Comparison of ENCODE assay signal across 22 cellular contexts in the genomic region with DNA sequence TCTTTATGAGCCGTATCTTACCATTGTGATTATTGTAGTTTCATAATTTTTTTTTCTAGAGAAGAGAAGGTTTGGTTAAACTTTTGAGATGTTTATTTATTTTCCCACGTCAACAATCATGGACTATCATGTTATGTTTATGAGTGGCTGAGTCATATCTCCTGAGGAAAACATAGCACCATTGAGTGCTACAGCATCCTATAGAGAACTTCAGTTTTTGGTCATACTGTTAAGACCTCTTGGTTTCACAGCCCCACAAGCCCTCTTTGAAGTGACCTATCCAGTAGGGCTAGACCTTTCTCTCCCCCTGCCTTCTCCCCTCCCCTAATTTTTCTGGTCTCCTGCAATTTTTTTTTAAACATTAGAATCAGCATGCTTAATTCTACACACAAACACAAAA. TPM values are rescaled to one million over a fixed set of nuclear protein-coding genes. Genes with fewer than 3 reads are reported as not detected.
DNase-seq lines count a peak whose midpoint lies in the region; ATAC-seq and TF ChIP-seq lines count a peak whose summit lies in the region.
"Had no signal": no experiment of that assay in that cellular context is flagged by ENCODE, and none has a peak within 500 bp of the region (broad histone marks: within the 10 kb centered on the region; RNA-seq: fewer than 3 reads in every experiment).

No MANE protein-coding gene starts in this region.

- WGBS in H9 (ENCODE audit: extremely low coverage, insufficient read length, low lambda C conversion rate), result no CpG with 5 or more reads among the region's 2 CpGs

- H3T11ph ChIP-seq in H9 (ENCODE audit: low read length), result no peak overlapping the region

- H3K27ac ChIP-seq in H9 (ENCODE audit: insufficient read length, low read depth, low read length) (no peak overlapping the region), PC-3 (ENCODE audit: low read length) (no peak overlapping the region)
- H3K27ac ChIP-seq: A549, KMS-11, RWPE1 had no signal

- H3K9ac ChIP-seq in H9 (ENCODE audit: extremely low read depth, insufficient read length, low read length) (no peak overlapping the region), PC-3 (ENCODE audit: low read length) (no peak overlapping the region)
- H3K9ac ChIP-seq: KMS-11, SK-N-SH had no signal

- CTCF ChIA-PET in PC-3 (lab: Charles Lee), result no interaction called here

- no peak overlapping the region for H3K4ac ChIP-seq in H9 (ENCODE audit: low read depth, low read length)

- no peak overlapping the region for H4K5ac ChIP-seq in H9 (ENCODE audit: insufficient read length, low read depth, low read length)

- H2BK12ac ChIP-seq in H9 (ENCODE audit: insufficient read length, low read depth, low read length), result no peak overlapping the region

- peak; percentile 55 for ATAC-seq in GM18502 (IDR thresholded peaks at IDR 0.05; ENCODE audit: poor library complexity, unreplicated experiment)
- peak; percentile 27; the same call in 1 of the 2 replicates for ATAC-seq in PC-3
- ATAC-seq in stimulated activated naive B cell treated with anti-CD40 and anti-IgM and Interleukin-4, amounts not matched to agents 10 μg/mL and 1 μg/mL and 100 μg/mL, for 72 hours (replicated peaks), result peak; percentile 38 to 52
- no peak for ATAC-seq in GM21576 (IDR thresholded peaks at IDR 0.05; ENCODE audit: unreplicated experiment)
- ATAC-seq: A549 had no signal

- no peaks in the 10 kb centered on the region for H3K23me2 ChIP-seq in H9 (ENCODE audit: insufficient read length, low read depth, low read length, poor library complexity, severe bottlenecking)

- H2BK5ac ChIP-seq in H9 (ENCODE audit: insufficient read length, low read length), result no peak overlapping the region

- no peak overlapping the region for H2AK5ac ChIP-seq in H9 (ENCODE audit: insufficient read length, low read length)

- H3K9me3 ChIP-seq in H9 (ENCODE audit: control insufficient read depth, low read depth, low read length) (no peaks in the 10 kb centered on the region), PC-3 (ENCODE audit: low read length) (no peaks in the 10 kb centered on the region)
- H3K9me3 ChIP-seq: A549 had no signal

- no peak overlapping the region for H3K14ac ChIP-seq in H9 (ENCODE audit: insufficient read depth, low read length)

- no peaks in the 10 kb centered on the region for H3F3A ChIP-seq in PC-3 (ENCODE audit: low read length, unreplicated experiment)

- H3K4me1 ChIP-seq in H9 (ENCODE audit: insufficient read depth, low read length), result no peaks in the 10 kb centered on the region; the same call in 1 of the 2 replicates
- H3K4me1 ChIP-seq in PC-3 (ENCODE audit: insufficient read depth, low read length), result no peaks in the 10 kb centered on the region
- H3K4me1 ChIP-seq: A549 had no signal

- H2BK15ac ChIP-seq in H9 (ENCODE audit: low read depth, low read length), result no peak overlapping the region

- no peak overlapping the region for H3K56ac ChIP-seq in H9 (ENCODE audit: insufficient read length, low read depth, low read length)

- no peaks in the 10 kb centered on the region for H3K36me3 ChIP-seq in PC-3 (ENCODE audit: low read depth, low read length)

- no peak overlapping the region for H3K18ac ChIP-seq in H9 (ENCODE audit: insufficient read length, low read depth, low read length)

- H3K9me2 ChIP-seq in PC-3 (replicated peaks; ENCODE audit: low read length), result no peaks in the 10 kb centered on the region
- H3K9me2 ChIP-seq: SK-N-SH had no signal

- no peak overlapping the region for H2BK20ac ChIP-seq in H9 (ENCODE audit: low read depth, low read length, poor library complexity, severe bottlenecking)

- H3K79me2 ChIP-seq in H9 (ENCODE audit: insufficient read depth, low read length), result no peaks in the 10 kb centered on the region; the same call in 1 of the 2 replicates
- no peaks in the 10 kb centered on the region; the same call in 1 of the 2 replicates for H3K79me2 ChIP-seq in PC-3 (ENCODE audit: low read length)

- POLR2A ChIA-PET in PC-3 (lab: Charles Lee; ENCODE audit: unreplicated experiment), result no interaction called here

- H3K4me3 ChIP-seq in PC-3 (ENCODE audit: low read length), result no peak overlapping the region
- H3K4me3 ChIP-seq: A549 had no signal

- H3K79me1 ChIP-seq in H9 (ENCODE audit: insufficient read depth, low read depth, low read length, poor library complexity, severe bottlenecking), result peaks cover 3% of the 10 kb centered on the region

- peaks cover 0 to 6% of the 10 kb centered on the region in 2 experiments; a peak in 1 of 5 replicates for H3K9me3 Mint-ChIP-seq in H9
- peaks cover 6 to 9% of the 10 kb centered on the region in 2 donors for H3K9me3 Mint-ChIP-seq in stimulated activated naive B cell treated with anti-CD40 and anti-IgM and Interleukin-4, amounts not matched to agents 10 μg/mL and 1 μg/mL and 100 μg/mL, for 72 hours
- H3K9me3 Mint-ChIP-seq: HFFc6 had no signal

- H4K20me1 ChIP-seq in H9 (ENCODE audit: control insufficient read depth, insufficient read depth, insufficient read length), result no peaks in the 10 kb centered on the region
- H4K20me1 ChIP-seq in PC-3 (ENCODE audit: low read length), result no peaks in the 10 kb centered on the region

- H3K36me3 Mint-ChIP-seq in H9 (ENCODE audit: insufficient read depth in 1 of 3, low read depth in 3 of 3), result peaks cover 0 to 9% (median 0%) of the 10 kb centered on the region in 3 experiments; a peak in 2 of 7 replicates
- H3K36me3 Mint-ChIP-seq in stimulated activated naive B cell treated with anti-CD40 and anti-IgM and Interleukin-4, amounts not matched to agents 10 μg/mL and 1 μg/mL and 100 μg/mL, for 72 hours, result peaks cover 8 to 23% of the 10 kb centered on the region in 2 donors

- H4K8ac ChIP-seq in H9 (replicated peaks; ENCODE audit: insufficient read length, low read depth, low read length), result no peak overlapping the region

- H3K4me3 Mint-ChIP-seq in H9, result no peak overlapping the region
- no peak overlapping the region for H3K4me3 Mint-ChIP-seq in stimulated activated naive B cell treated with anti-CD40 and anti-IgM and Interleukin-4, amounts not matched to agents 10 μg/mL and 1 μg/mL and 100 μg/mL, for 72 hours
- H3K4me3 Mint-ChIP-seq: B cell, HFFc6 had no signal

- BruUV-seq in PC-3 (replicated peaks; lab: Mats Ljungman, UMichigan), result no TSS peak

- no peaks in the 10 kb centered on the region for H3K27me3 Mint-ChIP-seq in H9 (ENCODE audit: low read depth)
- no peaks in the 10 kb centered on the region for H3K27me3 Mint-ChIP-seq in stimulated activated naive B cell treated with anti-CD40 and anti-IgM and Interleukin-4, amounts not matched to agents 10 μg/mL and 1 μg/mL and 100 μg/mL, for 72 hours
- H3K27me3 Mint-ChIP-seq: B cell had no signal

- H4K91ac ChIP-seq in H9 (ENCODE audit: insufficient read length, low read depth, low read length), result no peak overlapping the region

- no peak for DNase-seq in H9
- no peak for DNase-seq in PC-3
- no peak for DNase-seq in stimulated activated naive B cell treated with anti-CD40 and anti-IgM and Interleukin-4, amounts not matched to agents 10 μg/mL and 1 μg/mL and 100 μg/mL, for 72 hours
- no peak for DNase-seq in activated CD4-positive, alpha-beta T cell treated with anti-CD3 and anti-CD28 coated beads, Interleukin-2, amount 50 U/mL, for 4 hours
- no peak for DNase-seq in COLO668 (lab: John Stamatoyannopoulos, UW; ENCODE audit: unreplicated experiment)
- DNase-seq: DMS79 treated with DMSO at 0.1 percent for 48 hours, HFFc6, IMR-90, NCI-H1105, NCI-H146, NCI-H2029, NCI-H226, NCI-H510A treated with DMSO at 0.1 percent for 48 hours, NCI-H748 treated with DMSO at 0.1 percent for 48 hours, SIG-M5, SK-N-SH had no signal

- H3K27me3 ChIP-seq in H9 (ENCODE audit: insufficient read depth, low read length) (no peaks in the 10 kb centered on the region), PC-3 (ENCODE audit: low read length) (no peaks in the 10 kb centered on the region)

- peaks cover 3 to 7% of the 10 kb centered on the region in 2 experiments for H3K4me1 Mint-ChIP-seq in H9
- peaks cover 17 to 69% of the 10 kb centered on the region in 2 donors for H3K4me1 Mint-ChIP-seq in stimulated activated naive B cell treated with anti-CD40 and anti-IgM and Interleukin-4, amounts not matched to agents 10 μg/mL and 1 μg/mL and 100 μg/mL, for 72 hours

- H2AFZ ChIP-seq in H9 (ENCODE audit: low read length) (no peak overlapping the region), PC-3 (ENCODE audit: low read length) (no peak overlapping the region)

- intact Hi-C loops in PC-3 (cut with micrococcal nuclease), result no loop called here

- H3K4me2 ChIP-seq in H9 (ENCODE audit: insufficient read depth, insufficient read length, low read length), result no peak overlapping the region
- H3K4me2 ChIP-seq in PC-3 (ENCODE audit: low read length), result no peak overlapping the region
- H3K4me2 ChIP-seq: A549, KMS-11, SK-N-SH had no signal

- H2BK120ac ChIP-seq in H9 (ENCODE audit: low read depth, low read length, poor library complexity, severe bottlenecking), result no peak overlapping the region

- TF ChIP-seq CTCF in H9 (conservative IDR thresholded peaks at IDR 0.05) (no peak), PC-3 (conservative IDR thresholded peaks at IDR 0.05; ENCODE audit: low read depth, low read length) (no peak)

- no peak overlapping the region for H3K23ac ChIP-seq in H9 (ENCODE audit: insufficient read length, low read depth, low read length)

- H3K27ac Mint-ChIP-seq in H9, result peak overlapping the region in 2 of 3 experiments; percentile 5 to 21; a peak in 1 of 7 replicates
- H3K27ac Mint-ChIP-seq in stimulated activated naive B cell treated with anti-CD40 and anti-IgM and Interleukin-4, amounts not matched to agents 10 μg/mL and 1 μg/mL and 100 μg/mL, for 72 hours, result no peak overlapping the region
- H3K27ac Mint-ChIP-seq: B cell, HFFc6 had no signal

RNA-seq across cellular contexts. Expression of gene PIK3CA, which starts 20.8 kb away (rescaled TPM):
- total RNA-seq in H9 (2021), result 9.8 and 12.0 TPM in 2 replicates
- 13.4 and 20.5 TPM in 2 replicates for total RNA-seq in PC-3 (2014; rRNA removed)
